ENCODE assay signal across 28 cellular contexts in genomic region chr18:69265661-69266060, GRCh38.
A peak's percentile ranks its signal among the peaks of the same experiment; 100 is the strongest.
DNase-seq lines count a peak whose midpoint lies in the region; ATAC-seq and TF ChIP-seq lines count a peak whose summit lies in the region.
"Had no signal": no experiment of that assay in that cellular context is flagged by ENCODE, and none has a peak within 500 bp of the region (broad histone marks: within the 10 kb centered on the region; RNA-seq: fewer than 3 reads in every experiment).

No MANE protein-coding gene starts in this region.

- H3K27ac Mint-ChIP-seq in activated T-helper 2 cell treated with anti-CD3 and anti-CD28 coated beads, Interferon-gamma antibody, Interleukin-2, Interleukin-4, amounts not matched to agents 10 μg/mL and 5 μg/mL and 100 μg/mL, durations not matched to agents 14 hours and 24 hours and 36 hours: no peak overlapping the region
- H3K27ac Mint-ChIP-seq: CD14-positive monocyte; CD8-positive, alpha-beta memory T cell; GM23338; HFFc6 had no signal

- H3K4me1 Mint-ChIP-seq in activated T-helper 2 cell treated with anti-CD3 and anti-CD28 coated beads, Interferon-gamma antibody, Interleukin-2, Interleukin-4, amounts not matched to agents 10 μg/mL and 5 μg/mL and 100 μg/mL, durations not matched to agents 14 hours and 24 hours and 36 hours (ENCODE audit: low read depth): no peaks in the 10 kb centered on the region
- H3K4me1 Mint-ChIP-seq: CD14-positive monocyte; CD8-positive, alpha-beta memory T cell; GM23338 had no signal

- intact Hi-C loops in activated T-helper 2 cell treated with anti-CD3 and anti-CD28 coated beads, Interferon-gamma antibody, Interleukin-2, Interleukin-4, amounts not matched to agents 10 μg/mL and 5 μg/mL and 100 μg/mL, durations not matched to agents 14 hours and 24 hours and 36 hours (cut with micrococcal nuclease): no loop called here

- ATAC-seq in HG03095 (IDR thresholded peaks at IDR 0.05; ENCODE audit: unreplicated experiment): no peak
- ATAC-seq: A549, GM12878, GM23338, PC-3 had no signal

- peaks cover 14% of the 10 kb centered on the region for H3K9me3 Mint-ChIP-seq in activated T-helper 2 cell treated with anti-CD3 and anti-CD28 coated beads, Interferon-gamma antibody, Interleukin-2, Interleukin-4, amounts not matched to agents 10 μg/mL and 5 μg/mL and 100 μg/mL, durations not matched to agents 14 hours and 24 hours and 36 hours

- no peak overlapping the region for H3K4me3 ChIP-seq in AG10803 (ENCODE audit: low read length)
- H3K4me3 ChIP-seq in fibroblast of pulmonary artery (replicated peaks; ENCODE audit: low read depth, low read length): no peak overlapping the region
- H3K4me3 ChIP-seq: A549, GM12878, GM23338, HAP-1, MG63 had no signal

- TF ChIP-seq CTCF in AG10803 (conservative IDR thresholded peaks at IDR 0.05; ENCODE audit: low read length) (no peak), fibroblast of pulmonary artery (IDR thresholded peaks at IDR 0.05; ENCODE audit: low read length, missing control alignments) (no peak)

- no peak overlapping the region for H3K4me3 Mint-ChIP-seq in activated T-helper 2 cell treated with anti-CD3 and anti-CD28 coated beads, Interferon-gamma antibody, Interleukin-2, Interleukin-4, amounts not matched to agents 10 μg/mL and 5 μg/mL and 100 μg/mL, durations not matched to agents 14 hours and 24 hours and 36 hours (ENCODE audit: low read depth)
- H3K4me3 Mint-ChIP-seq: CD14-positive monocyte; CD8-positive, alpha-beta memory T cell; GM23338; HFFc6 had no signal

- H3K36me3 Mint-ChIP-seq in activated T-helper 2 cell treated with anti-CD3 and anti-CD28 coated beads, Interferon-gamma antibody, Interleukin-2, Interleukin-4, amounts not matched to agents 10 μg/mL and 5 μg/mL and 100 μg/mL, durations not matched to agents 14 hours and 24 hours and 36 hours (ENCODE audit: low read depth): no peaks in the 10 kb centered on the region
- H3K36me3 Mint-ChIP-seq: CD14-positive monocyte; CD8-positive, alpha-beta memory T cell had no signal

- peak; percentile 3 for DNase-seq in AG10803 (ENCODE audit: low read depth)
- DNase-seq in DMS53 treated with DMSO at 0.1 percent for 48 hours (lab: John Stamatoyannopoulos, UW; ENCODE audit: unreplicated experiment): peak; percentile 16
- peak; percentile 19 for DNase-seq in amniotic epithelial cell (ENCODE audit: low read depth)
- DNase-seq in fibroblast of pulmonary artery (ENCODE audit: low read depth): peak; percentile 68
- no peak for DNase-seq in mucosa of gallbladder (ENCODE audit: low spot score)
- DNase-seq in activated T-helper 2 cell treated with anti-CD3 and anti-CD28 coated beads, Interferon-gamma antibody, Interleukin-2, Interleukin-4, amounts not matched to agents 10 μg/mL and 5 μg/mL and 100 μg/mL, durations not matched to agents 14 hours and 24 hours and 36 hours (ENCODE audit: low spot score): no peak
- DNase-seq: BE2C; Calu3; CD8-positive, alpha-beta memory T cell; HFFc6; KG1; MG63; NCI-H1417; NCI-H1694; NCI-H2081; NCI-H2171 treated with DMSO at 0.1 percent for 48 hours; NCI-H446; NCI-H524 treated with DMSO at 0.1 percent for 48 hours; NCI-H774; PC-3; SK-N-SH; SW 1271 had no signal

- no peaks in the 10 kb centered on the region for H3K27me3 Mint-ChIP-seq in activated T-helper 2 cell treated with anti-CD3 and anti-CD28 coated beads, Interferon-gamma antibody, Interleukin-2, Interleukin-4, amounts not matched to agents 10 μg/mL and 5 μg/mL and 100 μg/mL, durations not matched to agents 14 hours and 24 hours and 36 hours (ENCODE audit: low read depth)
- H3K27me3 Mint-ChIP-seq: CD8-positive, alpha-beta memory T cell had no signal

Comparison
In these comparisons a context has a peak if more than half of its experiments do, and no peak if none do; other contexts are left out.
1. DNase-seq: peak in AG10803 (single experiment), DMS53 treated with DMSO at 0.1 percent for 48 hours (single experiment), amniotic epithelial cell (single experiment) and fibroblast of pulmonary artery (single experiment); none in mucosa of gallbladder (single experiment) and activated T-helper 2 cell treated with anti-CD3 and anti-CD28 coated beads, Interferon-gamma antibody, Interleukin-2, Interleukin-4, amounts not matched to agents 10 μg/mL and 5 μg/mL and 100 μg/mL, durations not matched to agents 14 hours and 24 hours and 36 hours (single experiment).